Comparison of ENCODE assay signal across 36 cellular contexts in the genomic region with DNA sequence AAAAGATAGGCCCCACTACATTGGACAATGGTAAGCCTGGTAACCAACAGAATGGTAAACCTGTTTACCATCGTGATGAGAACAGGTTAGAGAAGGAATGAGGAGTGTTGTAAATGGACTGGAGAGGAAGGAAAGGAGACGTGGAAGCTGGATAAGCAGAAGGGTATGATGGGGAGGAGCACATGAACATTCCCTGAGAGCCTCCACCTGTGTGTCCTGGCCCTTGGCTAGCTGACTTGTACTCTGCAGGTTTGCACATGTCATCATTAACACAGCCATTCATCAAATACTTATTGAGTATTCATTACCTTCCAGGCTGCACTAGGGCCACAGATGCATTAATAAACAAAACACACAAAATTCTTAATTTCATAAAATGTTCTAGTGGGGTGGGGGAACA. TPM values are rescaled to one million over a fixed set of nuclear protein-coding genes. Genes with fewer than 3 reads are reported as not detected.
"Had no signal": no experiment of that assay in that cellular context is flagged by ENCODE, and none has a peak within 500 bp of the region (broad histone marks: within the 10 kb centered on the region; RNA-seq: fewer than 3 reads in every experiment).

No MANE protein-coding gene starts in this region.

- H3K4me3 Mint-ChIP-seq: activated CD4-positive, alpha-beta memory T cell treated with anti-CD3 and anti-CD28 coated beads for 36 hours; activated CD8-positive, alpha-beta memory T cell treated with anti-CD3 and anti-CD28 coated beads, Interleukin-2, amount 10 ng/mL, durations not matched to agents 7 days and 5 days; activated CD8-positive, alpha-beta T cell treated with anti-CD3 and anti-CD28 coated beads, Interleukin-2, amount 10 ng/mL, durations not matched to agents 7 days and 5 days; activated naive CD4-positive, alpha-beta T cell treated with anti-CD3 and anti-CD28 coated beads for 36 hours; activated naive CD4-positive, alpha-beta T cell treated with anti-CD3 and anti-CD28 coated beads, Interleukin-2, amount 50 U/mL, for 24 hours; activated naive CD8-positive, alpha-beta T cell treated with anti-CD3 and anti-CD28 coated beads for 36 hours; activated naive CD8-positive, alpha-beta T cell treated with anti-CD3 and anti-CD28 coated beads, Interleukin-2, amount 50 U/mL, for 24 hours; activated T-helper 1 cell treated with anti-CD3 and anti-CD28 coated beads, Interleukin-12 subunit alpha, Interleukin-12 subunit beta, Interleukin-2, Interleukin-4 antibody, amounts not matched to agents 30 ng/mL and 10 ng/mL and 1 ng/mL, durations not matched to agents 14 hours and 24 hours and 36 hours; central memory CD8-positive, alpha-beta T cell; dendritic cell treated with granulocyte-macrophage colony-stimulating factor and Interleukin-4, amounts not matched to agents 40 ng/mL and 50 ng/mL, for 4 days; endodermal cell; WTC11 had no signal

- H3K27ac ChIP-seq: adrenal gland, body of pancreas, coronary artery, dorsolateral prefrontal cortex, esophagus squamous epithelium had no signal

- H3K9me3 ChIP-seq: adrenal gland, body of pancreas, esophagus squamous epithelium had no signal

- H3K4me1 Mint-ChIP-seq: central memory CD8-positive, alpha-beta T cell; WTC11 had no signal

- H3K4me3 ChIP-seq: adrenal gland, body of pancreas, coronary artery, dorsolateral prefrontal cortex, esophagus squamous epithelium had no signal

- H3K36me3 ChIP-seq: adrenal gland, esophagus squamous epithelium had no signal

- H3K36me3 Mint-ChIP-seq: activated CD4-positive, alpha-beta memory T cell treated with anti-CD3 and anti-CD28 coated beads for 36 hours; activated naive CD4-positive, alpha-beta T cell treated with anti-CD3 and anti-CD28 coated beads, Interleukin-2, amount 50 U/mL, for 24 hours; activated naive CD8-positive, alpha-beta T cell treated with anti-CD3 and anti-CD28 coated beads for 36 hours; WTC11 had no signal

- H3K27me3 ChIP-seq: body of pancreas, dorsolateral prefrontal cortex, esophagus squamous epithelium had no signal

- H3K27ac Mint-ChIP-seq: activated CD4-positive, alpha-beta memory T cell treated with anti-CD3 and anti-CD28 coated beads for 36 hours; activated CD8-positive, alpha-beta memory T cell treated with anti-CD3 and anti-CD28 coated beads, Interleukin-2, amount 10 ng/mL, durations not matched to agents 7 days and 5 days; activated CD8-positive, alpha-beta T cell treated with anti-CD3 and anti-CD28 coated beads, Interleukin-2, amount 10 ng/mL, durations not matched to agents 7 days and 5 days; activated naive CD4-positive, alpha-beta T cell treated with anti-CD3 and anti-CD28 coated beads for 36 hours; activated naive CD4-positive, alpha-beta T cell treated with anti-CD3 and anti-CD28 coated beads, Interleukin-2, amount 50 U/mL, for 24 hours; activated naive CD8-positive, alpha-beta T cell treated with anti-CD3 and anti-CD28 coated beads for 36 hours; activated naive CD8-positive, alpha-beta T cell treated with anti-CD3 and anti-CD28 coated beads, Interleukin-2, amount 50 U/mL, for 24 hours; activated T-helper 2 cell treated with anti-CD3 and anti-CD28 coated beads, Interferon-gamma antibody, Interleukin-2, Interleukin-4, amounts not matched to agents 10 μg/mL and 5 μg/mL and 100 μg/mL, durations not matched to agents 14 hours and 24 hours and 36 hours; dendritic cell treated with granulocyte-macrophage colony-stimulating factor and Interleukin-4, amounts not matched to agents 40 ng/mL and 50 ng/mL, for 4 days; endodermal cell; WTC11 had no signal

- H3K27me3 Mint-ChIP-seq: activated naive CD4-positive, alpha-beta T cell treated with anti-CD3 and anti-CD28 coated beads, Interleukin-2, amount 50 U/mL, for 24 hours; central memory CD8-positive, alpha-beta T cell had no signal

- ATAC-seq: activated CD8-positive, alpha-beta memory T cell treated with anti-CD3 and anti-CD28 coated beads, Interleukin-2, amount 10 ng/mL, durations not matched to agents 7 days and 5 days; activated CD8-positive, alpha-beta T cell treated with anti-CD3 and anti-CD28 coated beads, Interleukin-2, amount 10 ng/mL, durations not matched to agents 7 days and 5 days; activated naive CD8-positive, alpha-beta T cell treated with anti-CD3 and anti-CD28 coated beads, Interleukin-2, amount 50 U/mL, for 24 hours; body of pancreas; WTC11 had no signal

- DNase-seq: activated CD4-positive, alpha-beta memory T cell treated with anti-CD3 and anti-CD28 coated beads for 36 hours; activated CD4-positive, alpha-beta T cell treated with anti-CD3 and anti-CD28 coated beads for 1 hour; activated CD4-positive, alpha-beta T cell treated with anti-CD3 and anti-CD28 coated beads for 4 hours; activated CD4-positive, alpha-beta T cell treated with anti-CD3 and anti-CD28 coated beads, Interleukin-2, amount 50 U/mL, for 1 hour; activated CD8-positive, alpha-beta memory T cell treated with anti-CD3 and anti-CD28 coated beads, Interleukin-2, amount 10 ng/mL, durations not matched to agents 7 days and 5 days; activated CD8-positive, alpha-beta memory T cell treated with anti-CD3 and anti-CD28 coated beads, Interleukin-2, amount 50 U/mL, for 4 hours; activated CD8-positive, alpha-beta T cell treated with anti-CD3 and anti-CD28 coated beads, Interleukin-2, amount 10 ng/mL, durations not matched to agents 7 days and 5 days; activated effector memory CD4-positive, alpha-beta T cell treated with anti-CD3 and anti-CD28 coated beads, Interleukin-2, amount 50 U/mL, for 16 hours; activated naive CD4-positive, alpha-beta T cell treated with anti-CD3 and anti-CD28 coated beads for 36 hours; activated naive CD8-positive, alpha-beta T cell treated with anti-CD3 and anti-CD28 coated beads for 36 hours; activated naive CD8-positive, alpha-beta T cell treated with anti-CD3 and anti-CD28 coated beads, Interleukin-2, amount 50 U/mL, for 24 hours; activated T-cell treated with anti-CD3 and anti-CD28 coated beads, Interleukin-2, amount 50 U/mL, for 1 hour; activated T-cell treated with anti-CD3 and anti-CD28 coated beads, Interleukin-2, amount 50 U/mL, for 48 hours; adrenal gland; amygdala; aorta; body of pancreas; dorsolateral prefrontal cortex; effector memory CD4-positive, alpha-beta T cell; endodermal cell; esophagus squamous epithelium; head of caudate nucleus; T-helper 1 cell; T-helper 2 cell had no signal

- H3K4me1 ChIP-seq: adrenal gland, body of pancreas, esophagus squamous epithelium had no signal

RNA-seq across cellular contexts. Expression of gene IL26, which starts 4.3 kb away (rescaled TPM):
- total RNA-seq: adrenal gland, aorta, body of pancreas, cardiac septum, cerebellum, endodermal cell, fibroblast of lung, fibroblast of villous mesenchyme, frontal cortex, WTC11 had no signal

RNA-seq across cellular contexts. Expression of gene IL22, which starts 23.4 kb away (rescaled TPM):
- total RNA-seq: activated CD8-positive, alpha-beta T cell treated with anti-CD3 and anti-CD28 coated beads, Interleukin-2, amount 10 ng/mL, durations not matched to agents 7 days and 5 days; adrenal gland; aorta; body of pancreas; cardiac septum; dorsolateral prefrontal cortex; endodermal cell; fibroblast of lung; fibroblast of villous mesenchyme; frontal cortex; WTC11 had no signal
